ENCODE assay signal across 8 cellular contexts in the genomic region with DNA sequence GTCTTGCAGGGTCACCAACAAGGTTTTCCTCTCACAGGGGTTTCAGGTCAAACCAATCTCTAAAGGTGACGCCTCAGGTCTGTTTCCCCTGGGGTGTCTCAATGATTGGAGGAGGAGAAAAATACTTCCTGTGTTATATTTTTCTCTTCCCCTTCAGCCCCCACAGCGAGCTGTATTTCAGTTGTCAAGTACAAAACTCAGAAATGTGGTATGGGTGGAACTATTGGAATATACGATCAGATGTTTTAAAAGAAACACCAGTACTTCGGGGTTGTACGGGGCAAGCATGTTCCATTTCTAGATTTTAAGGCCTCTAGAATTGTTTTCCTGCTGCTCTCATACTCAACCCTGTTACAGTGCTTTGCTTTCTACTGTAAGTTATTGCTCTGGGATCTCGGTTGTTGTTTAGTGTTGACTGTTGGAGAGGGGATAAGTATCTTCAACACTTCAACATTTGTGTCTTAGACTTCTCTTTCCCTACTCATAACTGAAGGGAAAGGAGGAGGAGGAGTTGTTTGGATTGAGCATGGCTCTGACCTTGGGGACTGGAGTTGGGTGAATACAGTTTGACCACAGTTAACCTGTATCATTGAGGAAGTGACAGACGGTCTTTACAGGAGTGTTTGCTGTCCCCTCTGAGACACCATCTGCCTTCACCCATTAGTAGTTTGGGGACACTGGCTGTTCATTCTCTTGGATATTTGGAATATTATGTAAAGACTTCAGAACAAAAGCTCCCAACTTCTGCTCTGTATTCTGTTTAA. TPM values are rescaled to one million over a fixed set of nuclear protein-coding genes. Genes with fewer than 3 reads are reported as not detected.
DNase-seq lines count a peak whose midpoint lies in the region; ATAC-seq and TF ChIP-seq lines count a peak whose summit lies in the region.

No MANE protein-coding gene starts in this region.

- BruUV-seq in HCT116 (replicated peaks; lab: Mats Ljungman, UMichigan), result no TSS peak

- H3K9me2 ChIP-seq in DOHH2 (replicated peaks; ENCODE audit: control insufficient read depth, low read length) (no peaks in the 10 kb centered on the region), HCT116 (ENCODE audit: insufficient read depth) (no peaks in the 10 kb centered on the region)

- H3K4me1 Mint-ChIP-seq in activated CD4-positive, alpha-beta T cell treated with anti-CD3 and anti-CD28 coated beads, Interleukin-2, amount 10 ng/mL, durations not matched to agents 7 days and 5 days, result peaks cover 42% of the 10 kb centered on the region
- H3K4me1 Mint-ChIP-seq in stimulated activated naive CD8-positive, alpha-beta T cell treated with anti-CD3 and anti-CD28 coated beads, Interleukin-15, Interleukin-2, amounts not matched to agents 100 ng/mL and 50 ng/mL, for 24 hours (ENCODE audit: low read depth), result peaks cover 78% of the 10 kb centered on the region

- peak overlapping the region; percentile 100 for H3K4me3 Mint-ChIP-seq in activated CD4-positive, alpha-beta T cell treated with anti-CD3 and anti-CD28 coated beads, Interleukin-2, amount 10 ng/mL, durations not matched to agents 7 days and 5 days
- H3K4me3 Mint-ChIP-seq in stimulated activated naive CD8-positive, alpha-beta T cell treated with anti-CD3 and anti-CD28 coated beads, Interleukin-15, Interleukin-2, amounts not matched to agents 100 ng/mL and 50 ng/mL, for 24 hours, result peak overlapping the region; percentile 95

- intact Hi-C loops in HCT116 (cut with micrococcal nuclease), result no loop called here

- peaks cover 5% of the 10 kb centered on the region for H3K27me3 Mint-ChIP-seq in activated CD4-positive, alpha-beta T cell treated with anti-CD3 and anti-CD28 coated beads, Interleukin-2, amount 10 ng/mL, durations not matched to agents 7 days and 5 days
- H3K27me3 Mint-ChIP-seq in stimulated activated naive CD8-positive, alpha-beta T cell treated with anti-CD3 and anti-CD28 coated beads, Interleukin-15, Interleukin-2, amounts not matched to agents 100 ng/mL and 50 ng/mL, for 24 hours, result peaks cover 3% of the 10 kb centered on the region

- CTCF ChIA-PET in HCT116 (lab: Charles Lee), result interaction anchor here (1.8 kb wide), 1 partner anchor 39 kb away, joined by 4 read pairs; no protein-coding TSS in a partner anchor
- CTCF ChIA-PET in activated CD4-positive, alpha-beta T cell treated with anti-CD3 and anti-CD28 coated beads, Interleukin-2, amount 10 ng/mL, durations not matched to agents 7 days and 5 days (lab: Charles Lee), result interaction anchor here (1.1 to 2.3 kb wide), 3 partner anchors 10 to 25 kb away, joined by 3 to 8 read pairs (median 5); no protein-coding TSS in a partner anchor

- peak overlapping the region; percentile 99 for H3K27ac Mint-ChIP-seq in activated CD4-positive, alpha-beta T cell treated with anti-CD3 and anti-CD28 coated beads, Interleukin-2, amount 10 ng/mL, durations not matched to agents 7 days and 5 days
- peak overlapping the region; percentile 92 for H3K27ac Mint-ChIP-seq in stimulated activated naive CD8-positive, alpha-beta T cell treated with anti-CD3 and anti-CD28 coated beads, Interleukin-15, Interleukin-2, amounts not matched to agents 100 ng/mL and 50 ng/mL, for 24 hours

- H3K27ac ChIP-seq in DOHH2 (ENCODE audit: low read depth, low read length), result peak overlapping the region; percentile 57
- H3K27ac ChIP-seq in HCT116 (ENCODE audit: low read depth, low read length), result no peak overlapping the region; the same call in 1 of the 2 replicates
- no peak overlapping the region for H3K27ac ChIP-seq in iPS DF 6.9 (ENCODE audit: low read length)

- no peaks in the 10 kb centered on the region for H3K9me3 ChIP-seq in DOHH2 (ENCODE audit: control insufficient read depth, insufficient read depth, low read length)
- no peaks in the 10 kb centered on the region for H3K9me3 ChIP-seq in HCT116 (ENCODE audit: control insufficient read depth in 1 of 2, insufficient read depth in 1 of 2, low read depth in 1 of 2, low read length in 2 of 2)
- no peaks in the 10 kb centered on the region for H3K9me3 ChIP-seq in iPS DF 6.9 (ENCODE audit: control insufficient read depth, insufficient read depth, low read length)

- RAD21 ChIA-PET in HCT116 (lab: Charles Lee; ENCODE audit: low non-redundant PET in 1 of 2, low total read pairs in 2 of 2, uncharacterized antibody in 2 of 2, unreplicated experiment in 2 of 2), result no interaction called here

- H2AFZ ChIP-seq in HCT116 (ENCODE audit: low read depth, low read length, poor library complexity, severe bottlenecking), result no peak overlapping the region

- H3K9ac ChIP-seq in HCT116 (ENCODE audit: low read length), result peak overlapping the region; percentile 85

- no peak for TF ChIP-seq RAD21 in HCT116 (IDR thresholded peaks at IDR 0.05; ENCODE audit: low read depth)

- ATAC-seq in HCT116, result no peak
- ATAC-seq in GM19328 (IDR thresholded peaks at IDR 0.05; ENCODE audit: unreplicated experiment), result no peak

- H3K36me3 Mint-ChIP-seq in activated CD4-positive, alpha-beta T cell treated with anti-CD3 and anti-CD28 coated beads, Interleukin-2, amount 10 ng/mL, durations not matched to agents 7 days and 5 days (ENCODE audit: low read depth), result peaks cover 3% of the 10 kb centered on the region
- H3K36me3 Mint-ChIP-seq in stimulated activated naive CD8-positive, alpha-beta T cell treated with anti-CD3 and anti-CD28 coated beads, Interleukin-15, Interleukin-2, amounts not matched to agents 100 ng/mL and 50 ng/mL, for 24 hours (ENCODE audit: low read depth), result peaks cover 15% of the 10 kb centered on the region

- H3K4me1 ChIP-seq in DOHH2 (ENCODE audit: control insufficient read depth, low read length) (peaks cover 42% of the 10 kb centered on the region), HCT116 (ENCODE audit: control insufficient read depth in 1 of 2, insufficient read depth in 2 of 2, low read length in 2 of 2) (peaks cover 19 to 32% of the 10 kb centered on the region in 2 experiments), iPS DF 6.9 (ENCODE audit: control insufficient read depth, insufficient read depth, low read length) (peaks cover 4% of the 10 kb centered on the region)

- POLR2A ChIA-PET in HCT116 (lab: Charles Lee), result no interaction called here
- POLR2A ChIA-PET in activated CD4-positive, alpha-beta T cell treated with anti-CD3 and anti-CD28 coated beads, Interleukin-2, amount 10 ng/mL, durations not matched to agents 7 days and 5 days (lab: Charles Lee), result no interaction called here

- H4K20me1 ChIP-seq in DOHH2 (ENCODE audit: control insufficient read depth, insufficient read depth, low read depth, low read length), result no peaks in the 10 kb centered on the region
- no peaks in the 10 kb centered on the region; the same call in 1 of the 2 replicates for H4K20me1 ChIP-seq in HCT116 (ENCODE audit: insufficient read depth)

- no peak for DNase-seq in HCT116 (ENCODE audit: low read depth, low spot score)
- DNase-seq in activated CD4-positive, alpha-beta T cell treated with anti-CD3 and anti-CD28 coated beads, Interleukin-2, amount 10 ng/mL, durations not matched to agents 7 days and 5 days, result peak; percentile 46
- no peak for DNase-seq in iPS DF 6.9 (ENCODE audit: low read depth, low spot score)
- no peak for DNase-seq in middle frontal gyrus (ENCODE audit: extremely low spot score, low spot score)
- no peak for DNase-seq in mesenteric fat pad (ENCODE audit: low spot score)

- no peak for TF ChIP-seq CTCF in DOHH2 (IDR thresholded peaks at IDR 0.05; ENCODE audit: low read depth, low read length, poor library complexity, severe bottlenecking)
- no peak for TF ChIP-seq CTCF in HCT116 (IDR thresholded peaks at IDR 0.05 in 2 of 3, conservative IDR thresholded peaks at IDR 0.05 in 1 of 3; ENCODE audit: borderline replicate concordance in 1 of 3, insufficient read depth in 1 of 3, low read depth in 2 of 3, low read length in 2 of 3)

- H3F3A ChIP-seq in DOHH2 (ENCODE audit: control insufficient read depth, insufficient read depth), result peaks cover 12% of the 10 kb centered on the region; the same call in 1 of the 2 replicates

- H3K9me3 Mint-ChIP-seq in activated CD4-positive, alpha-beta T cell treated with anti-CD3 and anti-CD28 coated beads, Interleukin-2, amount 10 ng/mL, durations not matched to agents 7 days and 5 days, result no peaks in the 10 kb centered on the region
- H3K9me3 Mint-ChIP-seq in stimulated activated naive CD8-positive, alpha-beta T cell treated with anti-CD3 and anti-CD28 coated beads, Interleukin-15, Interleukin-2, amounts not matched to agents 100 ng/mL and 50 ng/mL, for 24 hours, result no peaks in the 10 kb centered on the region

- WGBS in iPS DF 6.9 (ENCODE audit: insufficient coverage, insufficient read length), result no CpG with 5 or more reads among the region's 7 CpGs

- H3K79me2 ChIP-seq in DOHH2 (ENCODE audit: control insufficient read depth, low read length) (peaks cover 56% of the 10 kb centered on the region), HCT116 (ENCODE audit: insufficient read depth, low read length) (peaks cover 60% of the 10 kb centered on the region)

- no peaks in the 10 kb centered on the region for H3K36me3 ChIP-seq in DOHH2 (ENCODE audit: control insufficient read depth, low read length)
- H3K36me3 ChIP-seq in HCT116 (ENCODE audit: control insufficient read depth in 1 of 2, insufficient read depth in 2 of 2, low read length in 2 of 2), result no peaks in the 10 kb centered on the region
- H3K36me3 ChIP-seq in iPS DF 6.9 (ENCODE audit: control insufficient read depth, insufficient read depth, low read length), result no peaks in the 10 kb centered on the region

- TF ChIP-seq POLR2A in HCT116 (IDR thresholded peaks at IDR 0.05; ENCODE audit: borderline replicate concordance, extremely low read depth, insufficient read depth, insufficient read length), result no peak

- H3K4me3 ChIP-seq in DOHH2 (ENCODE audit: low read length), result peak overlapping the region; percentile 81
- peak overlapping the region; percentile 57 to 92 for H3K4me3 ChIP-seq in HCT116 (replicated peaks in 1 of 2; ENCODE audit: low read depth in 1 of 2, low read length in 2 of 2)
- H3K4me3 ChIP-seq in iPS DF 6.9 (ENCODE audit: low read length), result peak overlapping the region; percentile 89; the same call in 1 of the 2 replicates

- H3K4me2 ChIP-seq in DOHH2 (ENCODE audit: low read length), result peak overlapping the region; percentile 84
- H3K4me2 ChIP-seq in HCT116 (ENCODE audit: low read length), result peak overlapping the region; percentile 91

- no peaks in the 10 kb centered on the region for H3K27me3 ChIP-seq in DOHH2 (ENCODE audit: control insufficient read depth, low read length)
- peaks cover 5% of the 10 kb centered on the region; the same call in 1 of the 2 replicates for H3K27me3 ChIP-seq in HCT116 (ENCODE audit: insufficient read depth, low read length)
- H3K27me3 ChIP-seq in iPS DF 6.9 (ENCODE audit: control insufficient read depth, insufficient read depth, low read length), result peaks cover 25% of the 10 kb centered on the region

TF ChIP-seq in HCT116, 20 proteins besides CTCF, POLR2A, EP300 and RAD21 (continues in another document):
- TF ChIP-seq SIN3A (IDR thresholded peaks at IDR 0.05; ENCODE audit: low read depth), result no peak

RNA-seq across cellular contexts. Expression of a gene that starts 2.0 kb away (rescaled TPM):
- total RNA-seq in HCT116 (2021; ENCODE audit: unreplicated experiment), result 51.1 TPM
- 37.4 and 38.3 TPM in 2 replicates for polyA plus RNA-seq in HCT116 (2012)
- 10 to 100 TPM; 55.5 to 57.4 TPM for total RNA-seq in activated CD4-positive, alpha-beta T cell treated with anti-CD3 and anti-CD28 coated beads, Interleukin-2, amount 10 ng/mL, durations not matched to agents 7 days and 5 days
- 103 TPM for total RNA-seq in mesenteric fat pad

RNA-seq across cellular contexts. Expression of a gene that starts 51.3 kb away (rescaled TPM):
- total RNA-seq in HCT116 (2021; ENCODE audit: unreplicated experiment) (7.1 TPM), mesenteric fat pad (16.1 TPM)
- polyA plus RNA-seq in HCT116 (2012), result 2.5 and 3.1 TPM in 2 replicates
- 1 to 10 TPM; 4.0 to 4.3 TPM for total RNA-seq in activated CD4-positive, alpha-beta T cell treated with anti-CD3 and anti-CD28 coated beads, Interleukin-2, amount 10 ng/mL, durations not matched to agents 7 days and 5 days
